Comparison of ENCODE assay signal across 1 cellular context in genomic region chr9:35756743-35757526, GRCh38.
TF ChIP-seq lines count a peak whose summit lies in the region.

No MANE protein-coding gene starts in this region.

TF ChIP-seq in WTC11, 78 proteins besides CTCF, POLR2A, EP300 and RAD21 (continued from another document):
- TF ChIP-seq FOXP1 (CRISPR knock-in tag; IDR thresholded peaks at IDR 0.05; ENCODE audit: borderline replicate concordance) (peak; percentile 43), NFATC4 (CRISPR knock-in tag; IDR thresholded peaks at IDR 0.05) (no peak), RORB (CRISPR knock-in tag; IDR thresholded peaks at IDR 0.05) (no peak), SP1 (CRISPR knock-in tag; conservative IDR thresholded peaks at IDR 0.05) (peak; percentile 32; the same call in 1 of the 2 replicates), ZNF232 (CRISPR knock-in tag; IDR thresholded peaks at IDR 0.05) (no peak), E2F4 (CRISPR knock-in tag; IDR thresholded peaks at IDR 0.05; ENCODE audit: borderline replicate concordance, low read depth) (0 out of 2 replicates have a peak, but pooled peaks have one; percentile 70), IRF2 (CRISPR knock-in tag; IDR thresholded peaks at IDR 0.05; ENCODE audit: borderline replicate concordance, low read depth) (no peak), USF1 (CRISPR knock-in tag; IDR thresholded peaks at IDR 0.05) (no peak), TP53 (CRISPR knock-in tag; IDR thresholded peaks at IDR 0.05) (0 out of 2 replicates have a peak, but pooled peaks have one; percentile 64), ZBTB43 (CRISPR knock-in tag; IDR thresholded peaks at IDR 0.05) (no peak), E2F1 (CRISPR knock-in tag; IDR thresholded peaks at IDR 0.05) (peak; percentile 64; the same call in 1 of the 2 replicates), HMGXB4 (CRISPR knock-in tag; IDR thresholded peaks at IDR 0.05) (peak; percentile 61), NFE2L1 (CRISPR knock-in tag; IDR thresholded peaks at IDR 0.05) (peak; percentile 23; the same call in 1 of the 2 replicates), NR2C2 (CRISPR knock-in tag; IDR thresholded peaks at IDR 0.05) (no peak)
